ENCODE assay signal across 14 cellular contexts in genomic region chr9:130659699-130660248, GRCh38.
DNase-seq lines count a peak whose midpoint lies in the region; ATAC-seq lines count a peak whose summit lies in the region.
"Had no signal": no experiment of that assay in that cellular context is flagged by ENCODE, and none has a peak within 500 bp of the region (broad histone marks: within the 10 kb centered on the region; RNA-seq: fewer than 3 reads in every experiment).

No MANE protein-coding gene starts in this region.

- no peak overlapping the region for H3K27ac Mint-ChIP-seq in activated naive CD4-positive, alpha-beta T cell treated with anti-CD3 and anti-CD28 coated beads, Interleukin-2, amount 50 U/mL, for 24 hours
- no peak overlapping the region for H3K27ac Mint-ChIP-seq in stimulated activated effector memory CD8-positive, alpha-beta T cell treated with anti-CD3 and anti-CD28 coated beads, Interleukin-12 subunit alpha, Interleukin-12 subunit beta, amount 100 ng/mL, for 72 hours

- peaks cover 19% of the 10 kb centered on the region for H3K4me1 Mint-ChIP-seq in activated naive CD4-positive, alpha-beta T cell treated with anti-CD3 and anti-CD28 coated beads, Interleukin-2, amount 50 U/mL, for 24 hours
- peaks cover 17% of the 10 kb centered on the region for H3K4me1 Mint-ChIP-seq in stimulated activated effector memory CD8-positive, alpha-beta T cell treated with anti-CD3 and anti-CD28 coated beads, Interleukin-12 subunit alpha, Interleukin-12 subunit beta, amount 100 ng/mL, for 72 hours

- peaks cover 41% of the 10 kb centered on the region for H3K27me3 Mint-ChIP-seq in activated naive CD4-positive, alpha-beta T cell treated with anti-CD3 and anti-CD28 coated beads, Interleukin-2, amount 50 U/mL, for 24 hours

- ATAC-seq in stimulated activated effector memory CD8-positive, alpha-beta T cell treated with anti-CD3 and anti-CD28 coated beads, Interleukin-12 subunit alpha, Interleukin-12 subunit beta, amount 100 ng/mL, for 72 hours = no peak
- ATAC-seq in HG03457 (IDR thresholded peaks at IDR 0.05; ENCODE audit: unreplicated experiment) = no peak

- H3K27me3 ChIP-seq in iPS DF 6.9 (ENCODE audit: control insufficient read depth, insufficient read depth, low read length) = peaks cover 79% of the 10 kb centered on the region

- peak overlapping the region; percentile 26; the same call in 1 of the 2 replicates for H3K4me3 ChIP-seq in iPS DF 6.9 (ENCODE audit: low read length)

- peaks cover 2% of the 10 kb centered on the region; the same call in 1 of the 2 replicates for H3K4me1 ChIP-seq in iPS DF 6.9 (ENCODE audit: control insufficient read depth, insufficient read depth, low read length)
- H3K4me1 ChIP-seq: BE2C had no signal

- no peaks in the 10 kb centered on the region for H3K36me3 ChIP-seq in iPS DF 6.9 (ENCODE audit: control insufficient read depth, insufficient read depth, low read length)
- H3K36me3 ChIP-seq: BE2C had no signal

- H3K9me3 Mint-ChIP-seq in activated naive CD4-positive, alpha-beta T cell treated with anti-CD3 and anti-CD28 coated beads, Interleukin-2, amount 50 U/mL, for 24 hours = no peaks in the 10 kb centered on the region
- no peaks in the 10 kb centered on the region for H3K9me3 Mint-ChIP-seq in stimulated activated effector memory CD8-positive, alpha-beta T cell treated with anti-CD3 and anti-CD28 coated beads, Interleukin-12 subunit alpha, Interleukin-12 subunit beta, amount 100 ng/mL, for 72 hours

- DNase-seq in activated naive CD4-positive, alpha-beta T cell treated with Interleukin-2 at 50 U/mL for 16 hours = no peak
- DNase-seq in NCI-H2171 (lab: John Stamatoyannopoulos, UW) (peak; percentile 56), iPS DF 6.9 (ENCODE audit: low read depth, low spot score) (no peak), NOMO-1 treated with dmso at 0.1 percent for 144 hours (lab: John Stamatoyannopoulos, UW; ENCODE audit: unreplicated experiment) (no peak), COLO668 (lab: John Stamatoyannopoulos, UW; ENCODE audit: unreplicated experiment) (no peak)
- no peak for DNase-seq in stimulated activated effector memory CD8-positive, alpha-beta T cell treated with anti-CD3 and anti-CD28 coated beads, Interleukin-12 subunit alpha, Interleukin-12 subunit beta, amount 100 ng/mL, for 72 hours (ENCODE audit: low spot score in 2 of 2)
- DNase-seq: activated T-cell treated with anti-CD3 and anti-CD28 coated beads, Interleukin-2, amount 50 U/mL, for 48 hours; BE2C; GF-D8; hypothalamus; small intestine had no signal

- peak overlapping the region; percentile 61 for H3K4me3 Mint-ChIP-seq in activated naive CD4-positive, alpha-beta T cell treated with anti-CD3 and anti-CD28 coated beads, Interleukin-2, amount 50 U/mL, for 24 hours
- peak overlapping the region; percentile 34 for H3K4me3 Mint-ChIP-seq in stimulated activated effector memory CD8-positive, alpha-beta T cell treated with anti-CD3 and anti-CD28 coated beads, Interleukin-12 subunit alpha, Interleukin-12 subunit beta, amount 100 ng/mL, for 72 hours

- no CpG with 5 or more reads among the region's 58 CpGs for WGBS in iPS DF 6.9 (ENCODE audit: insufficient coverage, insufficient read length)

- no peak overlapping the region for H3K27ac ChIP-seq in iPS DF 6.9 (ENCODE audit: low read length)
- H3K27ac ChIP-seq: VCaP had no signal

- no peaks in the 10 kb centered on the region for H3K36me3 Mint-ChIP-seq in activated naive CD4-positive, alpha-beta T cell treated with anti-CD3 and anti-CD28 coated beads, Interleukin-2, amount 50 U/mL, for 24 hours
- peaks cover 5% of the 10 kb centered on the region for H3K36me3 Mint-ChIP-seq in stimulated activated effector memory CD8-positive, alpha-beta T cell treated with anti-CD3 and anti-CD28 coated beads, Interleukin-12 subunit alpha, Interleukin-12 subunit beta, amount 100 ng/mL, for 72 hours

- H3K9me3 ChIP-seq in iPS DF 6.9 (ENCODE audit: control insufficient read depth, insufficient read depth, low read length) = no peaks in the 10 kb centered on the region
- H3K9me3 ChIP-seq: BE2C had no signal
